ENCODE assay signal across 25 cellular contexts in genomic region chr12:132225214-132225613, GRCh38.
"Had no signal": no experiment of that assay in that cellular context is flagged by ENCODE, and none has a peak within 500 bp of the region (broad histone marks: within the 10 kb centered on the region; RNA-seq: fewer than 3 reads in every experiment).

No MANE protein-coding gene starts in this region.

- H3K36me3 ChIP-seq: adrenal gland, colonic mucosa, WERI-Rb-1 had no signal

- H3K4me1 ChIP-seq: adrenal gland, body of pancreas, colonic mucosa had no signal

- H3K9me3 ChIP-seq: adrenal gland, body of pancreas, colonic mucosa had no signal

- ATAC-seq: activated CD4-positive, CD25-positive, alpha-beta regulatory T cell treated with anti-CD3 and anti-CD28 coated beads, Interleukin-2, amount 50 U/mL, for 24 hours; activated CD8-positive, alpha-beta T cell treated with anti-CD3 and anti-CD28 coated beads for 36 hours; activated naive CD8-positive, alpha-beta T cell treated with anti-CD3 and anti-CD28 coated beads, Interleukin-2, amount 50 U/mL, for 24 hours; body of pancreas; esophagus mucosa; T-cell had no signal

- FAIRE-seq: frontal cortex had no signal

- H3K27ac ChIP-seq: adrenal gland, body of pancreas, colonic mucosa, WERI-Rb-1 had no signal

- H3K4me3 ChIP-seq: adrenal gland, body of pancreas, colonic mucosa had no signal

- H3K27me3 ChIP-seq: colonic mucosa had no signal

- DNase-seq: activated B cell treated with CpG ODN at 0.5 μM for 24 hours; activated CD4-positive, alpha-beta T cell treated with anti-CD3 and anti-CD28 coated beads for 48 hours; activated CD4-positive, alpha-beta T cell treated with anti-CD3 and anti-CD28 coated beads, Interleukin-2, amount 50 U/mL, for 1 hour; activated CD4-positive, alpha-beta T cell treated with anti-CD3 and anti-CD28 coated beads, Interleukin-2, amount 50 U/mL, for 48 hours; activated CD8-positive, alpha-beta memory T cell treated with anti-CD3 and anti-CD28 coated beads for 24 hours; activated CD8-positive, alpha-beta T cell treated with anti-CD3 and anti-CD28 coated beads for 36 hours; activated effector memory CD4-positive, alpha-beta T cell treated with anti-CD3 and anti-CD28 coated beads, Interleukin-2, amount 50 U/mL, for 16 hours; activated naive CD4-positive, alpha-beta T cell treated with anti-CD3 and anti-CD28 coated beads for 36 hours; activated naive CD8-positive, alpha-beta T cell treated with anti-CD3 and anti-CD28 coated beads for 36 hours; activated naive CD8-positive, alpha-beta T cell treated with anti-CD3 and anti-CD28 coated beads, Interleukin-2, amount 50 U/mL, for 24 hours; activated T-cell treated with anti-CD3 and anti-CD28 coated beads, Interleukin-2, amount 50 U/mL, for 4 hours; adrenal gland; amygdala; body of pancreas; caudate nucleus; colonic mucosa; effector CD8-positive, alpha-beta T cell; foreskin fibroblast; head of caudate nucleus; T-cell; T1000; WERI-Rb-1 had no signal
